ENCODE assay signal across 1 cellular context in genomic region chr3:197748597-197749314, GRCh38.
TF ChIP-seq lines count a peak whose summit lies in the region.

No MANE protein-coding gene starts in this region.

TF ChIP-seq in K562, 482 proteins besides CTCF, POLR2A, EP300 and RAD21:
- no peak for TF ChIP-seq EP400 (IDR thresholded peaks at IDR 0.05)
- TF ChIP-seq ZNF507 (tag; conservative IDR thresholded peaks at IDR 0.05): peak; percentile 88
- 0 out of 2 replicates have a peak, but pooled peaks have one; percentile 5 for TF ChIP-seq ZNF354B (CRISPR knock-in tag; IDR thresholded peaks at IDR 0.05)
- TF ChIP-seq ZFX (CRISPR knock-in tag; IDR thresholded peaks at IDR 0.05): peak; percentile 20; the same call in 1 of the 2 replicates
